1 cellular context compared by ENCODE assay signal in genomic region chr17:48582750-48583069, GRCh38.
A peak's percentile ranks its signal among the peaks of the same experiment; 100 is the strongest.
TF ChIP-seq lines count a peak whose summit lies in the region.

No MANE protein-coding gene starts in this region.

TF ChIP-seq in K562, 482 proteins besides CTCF, POLR2A, EP300 and RAD21:
- no peak for TF ChIP-seq NR2C2 (CRISPR knock-in tag; IDR thresholded peaks at IDR 0.05)
- peak; percentile 47 for TF ChIP-seq NR2C2 (tag; IDR thresholded peaks at IDR 0.05)
- peak; percentile 66; the same call in 1 of the 2 replicates for TF ChIP-seq BACH1 (tag; IDR thresholded peaks at IDR 0.05)
- peak; percentile 3 to 51; a peak in 3 of 4 replicates for TF ChIP-seq NRF1 (conservative IDR thresholded peaks at IDR 0.05 in 1 of 2, IDR thresholded peaks at IDR 0.05 in 1 of 2)
- 0 out of 2 replicates have a peak, but pooled peaks have one; percentile 37 for TF ChIP-seq ZNF830 (CRISPR knock-in tag; IDR thresholded peaks at IDR 0.05)
- no peak for TF ChIP-seq POU5F1 (IDR thresholded peaks at IDR 0.05; ENCODE audit: borderline replicate concordance, low read depth, low read length, partially characterized antibody)
- TF ChIP-seq, protein P1, sequence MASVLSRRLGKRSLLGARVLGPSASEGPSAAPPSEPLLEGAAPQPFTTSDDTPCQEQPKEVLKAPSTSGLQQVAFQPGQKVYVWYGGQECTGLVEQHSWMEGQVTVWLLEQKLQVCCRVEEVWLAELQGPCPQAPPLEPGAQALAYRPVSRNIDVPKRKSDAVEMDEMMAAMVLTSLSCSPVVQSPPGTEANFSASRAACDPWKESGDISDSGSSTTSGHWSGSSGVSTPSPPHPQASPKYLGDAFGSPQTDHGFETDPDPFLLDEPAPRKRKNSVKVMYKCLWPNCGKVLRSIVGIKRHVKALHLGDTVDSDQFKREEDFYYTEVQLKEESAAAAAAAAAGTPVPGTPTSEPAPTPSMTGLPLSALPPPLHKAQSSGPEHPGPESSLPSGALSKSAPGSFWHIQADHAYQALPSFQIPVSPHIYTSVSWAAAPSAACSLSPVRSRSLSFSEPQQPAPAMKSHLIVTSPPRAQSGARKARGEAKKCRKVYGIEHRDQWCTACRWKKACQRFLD (CRISPR knock-in tag; IDR thresholded peaks at IDR 0.05): 0 out of 2 replicates have a peak, but pooled peaks have one; percentile 51
- 0 out of 2 replicates have a peak, but pooled peaks have one; percentile 51 for TF ChIP-seq ZNF197 (CRISPR knock-in tag; IDR thresholded peaks at IDR 0.05; ENCODE audit: low read depth)
- TF ChIP-seq, protein P2, sequence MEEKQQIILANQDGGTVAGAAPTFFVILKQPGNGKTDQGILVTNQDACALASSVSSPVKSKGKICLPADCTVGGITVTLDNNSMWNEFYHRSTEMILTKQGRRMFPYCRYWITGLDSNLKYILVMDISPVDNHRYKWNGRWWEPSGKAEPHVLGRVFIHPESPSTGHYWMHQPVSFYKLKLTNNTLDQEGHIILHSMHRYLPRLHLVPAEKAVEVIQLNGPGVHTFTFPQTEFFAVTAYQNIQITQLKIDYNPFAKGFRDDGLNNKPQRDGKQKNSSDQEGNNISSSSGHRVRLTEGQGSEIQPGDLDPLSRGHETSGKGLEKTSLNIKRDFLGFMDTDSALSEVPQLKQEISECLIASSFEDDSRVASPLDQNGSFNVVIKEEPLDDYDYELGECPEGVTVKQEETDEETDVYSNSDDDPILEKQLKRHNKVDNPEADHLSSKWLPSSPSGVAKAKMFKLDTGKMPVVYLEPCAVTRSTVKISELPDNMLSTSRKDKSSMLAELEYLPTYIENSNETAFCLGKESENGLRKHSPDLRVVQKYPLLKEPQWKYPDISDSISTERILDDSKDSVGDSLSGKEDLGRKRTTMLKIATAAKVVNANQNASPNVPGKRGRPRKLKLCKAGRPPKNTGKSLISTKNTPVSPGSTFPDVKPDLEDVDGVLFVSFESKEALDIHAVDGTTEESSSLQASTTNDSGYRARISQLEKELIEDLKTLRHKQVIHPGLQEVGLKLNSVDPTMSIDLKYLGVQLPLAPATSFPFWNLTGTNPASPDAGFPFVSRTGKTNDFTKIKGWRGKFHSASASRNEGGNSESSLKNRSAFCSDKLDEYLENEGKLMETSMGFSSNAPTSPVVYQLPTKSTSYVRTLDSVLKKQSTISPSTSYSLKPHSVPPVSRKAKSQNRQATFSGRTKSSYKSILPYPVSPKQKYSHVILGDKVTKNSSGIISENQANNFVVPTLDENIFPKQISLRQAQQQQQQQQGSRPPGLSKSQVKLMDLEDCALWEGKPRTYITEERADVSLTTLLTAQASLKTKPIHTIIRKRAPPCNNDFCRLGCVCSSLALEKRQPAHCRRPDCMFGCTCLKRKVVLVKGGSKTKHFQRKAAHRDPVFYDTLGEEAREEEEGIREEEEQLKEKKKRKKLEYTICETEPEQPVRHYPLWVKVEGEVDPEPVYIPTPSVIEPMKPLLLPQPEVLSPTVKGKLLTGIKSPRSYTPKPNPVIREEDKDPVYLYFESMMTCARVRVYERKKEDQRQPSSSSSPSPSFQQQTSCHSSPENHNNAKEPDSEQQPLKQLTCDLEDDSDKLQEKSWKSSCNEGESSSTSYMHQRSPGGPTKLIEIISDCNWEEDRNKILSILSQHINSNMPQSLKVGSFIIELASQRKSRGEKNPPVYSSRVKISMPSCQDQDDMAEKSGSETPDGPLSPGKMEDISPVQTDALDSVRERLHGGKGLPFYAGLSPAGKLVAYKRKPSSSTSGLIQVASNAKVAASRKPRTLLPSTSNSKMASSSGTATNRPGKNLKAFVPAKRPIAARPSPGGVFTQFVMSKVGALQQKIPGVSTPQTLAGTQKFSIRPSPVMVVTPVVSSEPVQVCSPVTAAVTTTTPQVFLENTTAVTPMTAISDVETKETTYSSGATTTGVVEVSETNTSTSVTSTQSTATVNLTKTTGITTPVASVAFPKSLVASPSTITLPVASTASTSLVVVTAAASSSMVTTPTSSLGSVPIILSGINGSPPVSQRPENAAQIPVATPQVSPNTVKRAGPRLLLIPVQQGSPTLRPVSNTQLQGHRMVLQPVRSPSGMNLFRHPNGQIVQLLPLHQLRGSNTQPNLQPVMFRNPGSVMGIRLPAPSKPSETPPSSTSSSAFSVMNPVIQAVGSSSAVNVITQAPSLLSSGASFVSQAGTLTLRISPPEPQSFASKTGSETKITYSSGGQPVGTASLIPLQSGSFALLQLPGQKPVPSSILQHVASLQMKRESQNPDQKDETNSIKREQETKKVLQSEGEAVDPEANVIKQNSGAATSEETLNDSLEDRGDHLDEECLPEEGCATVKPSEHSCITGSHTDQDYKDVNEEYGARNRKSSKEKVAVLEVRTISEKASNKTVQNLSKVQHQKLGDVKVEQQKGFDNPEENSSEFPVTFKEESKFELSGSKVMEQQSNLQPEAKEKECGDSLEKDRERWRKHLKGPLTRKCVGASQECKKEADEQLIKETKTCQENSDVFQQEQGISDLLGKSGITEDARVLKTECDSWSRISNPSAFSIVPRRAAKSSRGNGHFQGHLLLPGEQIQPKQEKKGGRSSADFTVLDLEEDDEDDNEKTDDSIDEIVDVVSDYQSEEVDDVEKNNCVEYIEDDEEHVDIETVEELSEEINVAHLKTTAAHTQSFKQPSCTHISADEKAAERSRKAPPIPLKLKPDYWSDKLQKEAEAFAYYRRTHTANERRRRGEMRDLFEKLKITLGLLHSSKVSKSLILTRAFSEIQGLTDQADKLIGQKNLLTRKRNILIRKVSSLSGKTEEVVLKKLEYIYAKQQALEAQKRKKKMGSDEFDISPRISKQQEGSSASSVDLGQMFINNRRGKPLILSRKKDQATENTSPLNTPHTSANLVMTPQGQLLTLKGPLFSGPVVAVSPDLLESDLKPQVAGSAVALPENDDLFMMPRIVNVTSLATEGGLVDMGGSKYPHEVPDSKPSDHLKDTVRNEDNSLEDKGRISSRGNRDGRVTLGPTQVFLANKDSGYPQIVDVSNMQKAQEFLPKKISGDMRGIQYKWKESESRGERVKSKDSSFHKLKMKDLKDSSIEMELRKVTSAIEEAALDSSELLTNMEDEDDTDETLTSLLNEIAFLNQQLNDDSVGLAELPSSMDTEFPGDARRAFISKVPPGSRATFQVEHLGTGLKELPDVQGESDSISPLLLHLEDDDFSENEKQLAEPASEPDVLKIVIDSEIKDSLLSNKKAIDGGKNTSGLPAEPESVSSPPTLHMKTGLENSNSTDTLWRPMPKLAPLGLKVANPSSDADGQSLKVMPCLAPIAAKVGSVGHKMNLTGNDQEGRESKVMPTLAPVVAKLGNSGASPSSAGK (IDR thresholded peaks at IDR 0.05): 0 out of 2 replicates have a peak, but pooled peaks have one; percentile 1
- TF ChIP-seq NEUROD1 (IDR thresholded peaks at IDR 0.05; ENCODE audit: borderline replicate concordance, low read depth, low read length, partially characterized antibody): peak; percentile 7
- no peak for TF ChIP-seq TCF7L2 (IDR thresholded peaks at IDR 0.05; ENCODE audit: low read depth, low read length)
- no peak for TF ChIP-seq PTBP1 (IDR thresholded peaks at IDR 0.05; ENCODE audit: low read depth, low read length)
- 0 out of 2 replicates have a peak, but pooled peaks have one; percentile 4 for TF ChIP-seq MBD2 (IDR thresholded peaks at IDR 0.05; ENCODE audit: borderline replicate concordance, low read depth)
- TF ChIP-seq, protein P3, sequence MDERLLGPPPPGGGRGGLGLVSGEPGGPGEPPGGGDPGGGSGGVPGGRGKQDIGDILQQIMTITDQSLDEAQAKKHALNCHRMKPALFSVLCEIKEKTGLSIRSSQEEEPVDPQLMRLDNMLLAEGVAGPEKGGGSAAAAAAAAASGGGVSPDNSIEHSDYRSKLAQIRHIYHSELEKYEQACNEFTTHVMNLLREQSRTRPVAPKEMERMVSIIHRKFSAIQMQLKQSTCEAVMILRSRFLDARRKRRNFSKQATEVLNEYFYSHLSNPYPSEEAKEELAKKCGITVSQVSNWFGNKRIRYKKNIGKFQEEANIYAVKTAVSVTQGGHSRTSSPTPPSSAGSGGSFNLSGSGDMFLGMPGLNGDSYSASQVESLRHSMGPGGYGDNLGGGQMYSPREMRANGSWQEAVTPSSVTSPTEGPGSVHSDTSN (CRISPR knock-in tag; IDR thresholded peaks at IDR 0.05; ENCODE audit: low read depth): no peak
- TF ChIP-seq, protein P3 (tag; conservative IDR thresholded peaks at IDR 0.05; ENCODE audit: low read depth): no peak
- TF ChIP-seq FIP1L1 (IDR thresholded peaks at IDR 0.05; ENCODE audit: low read depth, low read length, poor library complexity, severe bottlenecking): no peak
- 0 out of 2 replicates have a peak, but pooled peaks have one; percentile 12 for TF ChIP-seq DPF2 (IDR thresholded peaks at IDR 0.05)
- TF ChIP-seq HOXB6 (CRISPR knock-in tag; IDR thresholded peaks at IDR 0.05; ENCODE audit: borderline replicate concordance): no peak
- no peak for TF ChIP-seq PTTG1 (tag; IDR thresholded peaks at IDR 0.05; ENCODE audit: low read depth)
- TF ChIP-seq ZNF639 (CRISPR knock-in tag; conservative IDR thresholded peaks at IDR 0.05 in 1 of 2, IDR thresholded peaks at IDR 0.05 in 1 of 2): 0 out of 4 replicates have a peak, but pooled peaks of 1 of the 2 experiments have one; percentile 34
TF ChIP-seq in K562: peak in this region for 11.
